In the genomic region with DNA sequence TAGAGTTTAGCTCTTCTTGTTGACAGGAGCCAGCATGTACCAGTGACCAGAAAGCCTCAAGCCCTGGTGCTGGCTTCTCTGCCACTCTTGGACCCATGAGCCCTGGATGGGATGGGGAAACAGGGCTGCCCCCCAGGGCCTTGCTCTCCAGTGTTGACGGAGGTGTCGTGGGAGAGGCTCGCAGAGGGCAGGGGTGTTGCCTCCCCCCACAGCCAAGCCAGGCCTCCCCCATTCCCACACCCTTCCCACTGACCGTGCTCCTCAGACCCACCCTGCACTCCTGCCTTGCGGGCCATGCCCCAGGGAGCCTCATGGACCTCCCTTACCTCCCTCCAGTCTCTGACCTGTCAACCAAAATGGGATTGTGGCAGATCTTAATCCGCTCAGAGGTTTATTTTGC, we compare ENCODE assay signal across 19 cellular contexts.
"Had no signal": no experiment of that assay in that cellular context is flagged by ENCODE, and none has a peak within 500 bp of the region (broad histone marks: within the 10 kb centered on the region; RNA-seq: fewer than 3 reads in every experiment).

No MANE protein-coding gene starts in this region.

- H3K4me1 ChIP-seq: prostate gland, right atrium auricular region, tibial artery, vagina had no signal

- H3K79me2 ChIP-seq: hepatocyte had no signal

- H2AFZ ChIP-seq: hepatocyte had no signal

- DNase-seq: activated CD4-positive, alpha-beta T cell treated with anti-CD3 and anti-CD28 coated beads for 48 hours; activated CD8-positive, alpha-beta T cell treated with anti-CD3 and anti-CD28 coated beads for 36 hours; activated naive CD4-positive, alpha-beta T cell; activated naive CD8-positive, alpha-beta T cell treated with anti-CD3 and anti-CD28 coated beads, Interleukin-2, amount 10 ng/mL, durations not matched to agents 7 days and 5 days; amygdala; foreskin keratinocyte; left colon; stimulated activated naive CD4-positive, alpha-beta T cell; tibial artery had no signal

- H3K36me3 ChIP-seq: cardiac muscle cell, prostate gland, right atrium auricular region, tibial artery, vagina had no signal

- H3K4me1 Mint-ChIP-seq: activated naive CD8-positive, alpha-beta T cell treated with anti-CD3 and anti-CD28 coated beads, Interleukin-2, amount 10 ng/mL, durations not matched to agents 7 days and 5 days had no signal

- H3K4me2 ChIP-seq: hepatocyte had no signal

- H3K27ac ChIP-seq: cardiac muscle cell, epithelial cell of prostate, foreskin keratinocyte, hepatocyte, prostate gland, right atrium auricular region, SK-N-MC, tibial artery, vagina had no signal

- H3K4me3 ChIP-seq: cardiac muscle cell, hepatocyte, prostate gland, right atrium auricular region, SK-N-MC, tibial artery, vagina had no signal

- H3K9me3 ChIP-seq: prostate gland, right atrium auricular region, tibial artery, vagina had no signal

- H3K9me3 Mint-ChIP-seq: activated CD8-positive, alpha-beta T cell treated with anti-CD3 and anti-CD28 coated beads for 36 hours; activated naive CD8-positive, alpha-beta T cell treated with anti-CD3 and anti-CD28 coated beads, Interleukin-2, amount 10 ng/mL, durations not matched to agents 7 days and 5 days; activated T-helper 17 cell treated with anti-CD3 and anti-CD28 coated beads, Interleukin-2, amount 50 U/mL, for 72 hours; neural crest cell; T-helper 2 cell treated with Interferon-gamma antibody and Interleukin-4, amounts not matched to agents 5 μg/mL and 100 μg/mL, for 36 hours had no signal

- H3K27me3 ChIP-seq: cardiac muscle cell, foreskin keratinocyte, hepatocyte, right atrium auricular region, vagina had no signal

- H3K4me3 Mint-ChIP-seq: activated CD8-positive, alpha-beta T cell treated with anti-CD3 and anti-CD28 coated beads for 36 hours; activated naive CD8-positive, alpha-beta T cell treated with anti-CD3 and anti-CD28 coated beads, Interleukin-2, amount 10 ng/mL, durations not matched to agents 7 days and 5 days; activated T-helper 17 cell treated with anti-CD3 and anti-CD28 coated beads, Interleukin-2, amount 50 U/mL, for 72 hours; neural crest cell; T-helper 2 cell treated with Interferon-gamma antibody and Interleukin-4, amounts not matched to agents 5 μg/mL and 100 μg/mL, for 36 hours had no signal

- H3K36me3 Mint-ChIP-seq: activated naive CD8-positive, alpha-beta T cell treated with anti-CD3 and anti-CD28 coated beads, Interleukin-2, amount 10 ng/mL, durations not matched to agents 7 days and 5 days had no signal

- H3K27me3 Mint-ChIP-seq: activated naive CD8-positive, alpha-beta T cell treated with anti-CD3 and anti-CD28 coated beads, Interleukin-2, amount 10 ng/mL, durations not matched to agents 7 days and 5 days; activated T-helper 17 cell treated with anti-CD3 and anti-CD28 coated beads, Interleukin-2, amount 50 U/mL, for 72 hours had no signal

- ATAC-seq: activated CD8-positive, alpha-beta T cell treated with anti-CD3 and anti-CD28 coated beads for 36 hours; activated T-helper 17 cell treated with anti-CD3 and anti-CD28 coated beads, Interleukin-2, amount 50 U/mL, for 72 hours; foreskin keratinocyte; left colon had no signal

- H3K27ac Mint-ChIP-seq: activated CD8-positive, alpha-beta T cell treated with anti-CD3 and anti-CD28 coated beads for 36 hours; activated naive CD8-positive, alpha-beta T cell treated with anti-CD3 and anti-CD28 coated beads, Interleukin-2, amount 10 ng/mL, durations not matched to agents 7 days and 5 days; activated T-helper 17 cell treated with anti-CD3 and anti-CD28 coated beads, Interleukin-2, amount 50 U/mL, for 72 hours; T-helper 2 cell treated with Interferon-gamma antibody and Interleukin-4, amounts not matched to agents 5 μg/mL and 100 μg/mL, for 36 hours had no signal
